In the genomic region with DNA sequence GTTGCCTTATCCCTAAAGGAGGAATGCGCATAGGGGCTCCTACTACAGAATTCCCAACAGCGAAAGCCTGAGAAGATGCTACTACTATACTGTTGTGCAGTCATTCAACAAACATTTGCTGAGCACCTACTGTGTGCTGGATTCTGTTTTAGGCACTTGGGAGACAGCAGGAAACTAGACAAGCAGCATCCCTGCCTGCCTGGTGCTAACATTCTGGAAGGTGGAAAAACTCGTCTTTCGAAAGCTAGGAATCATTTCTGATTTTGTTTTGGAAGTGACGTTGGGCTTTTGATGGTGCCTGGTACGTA, we compare ENCODE assay signal across 21 cellular contexts.
DNase-seq lines count a peak whose midpoint lies in the region; ATAC-seq and TF ChIP-seq lines count a peak whose summit lies in the region.
"Had no signal": no experiment of that assay in that cellular context is flagged by ENCODE, and none has a peak within 500 bp of the region (broad histone marks: within the 10 kb centered on the region; RNA-seq: fewer than 3 reads in every experiment).

No MANE protein-coding gene starts in this region.

- no peak overlapping the region for H2AFZ ChIP-seq in osteoblast (ENCODE audit: low read length)

- intact Hi-C loops in heart left ventricle (cut with DNase I) (loop anchor here in 3 of 10 donors (5.0 to 10.0 kb wide), 3 partner anchors 48 to 314 kb away; no protein-coding TSS in a partner anchor), cardiac septum (cut with DNase I) (loop anchor here (5.0 kb wide), 1 partner anchor 48 kb away; no protein-coding TSS in a partner anchor), esophagus squamous epithelium (cut with DNase I) (no loop called here), upper lobe of right lung (cut with DNase I) (no loop called here), posterior cingulate gyrus (cut with DNase I) (no loop called here)

- no peaks in the 10 kb centered on the region for H3K36me3 ChIP-seq in heart left ventricle
- H3K36me3 ChIP-seq in esophagus squamous epithelium: no peaks in the 10 kb centered on the region
- H3K36me3 ChIP-seq in osteoblast (ENCODE audit: insufficient read depth, low read length): no peaks in the 10 kb centered on the region
- H3K36me3 ChIP-seq in upper lobe of right lung: no peaks in the 10 kb centered on the region
- H3K36me3 ChIP-seq: BLaER1 had no signal

- H3K27me3 ChIP-seq in heart left ventricle: no peaks in the 10 kb centered on the region
- peaks cover 0 to 14% (median 0%) of the 10 kb centered on the region in 4 donors for H3K27me3 ChIP-seq in esophagus squamous epithelium
- H3K27me3 ChIP-seq in osteoblast (ENCODE audit: insufficient read depth, low read length): peaks cover 39% of the 10 kb centered on the region
- no peaks in the 10 kb centered on the region for H3K27me3 ChIP-seq in upper lobe of right lung
- H3K27me3 ChIP-seq: BLaER1 had no signal

- DNase-seq in heart left ventricle (no peak), cardiac septum (ENCODE audit: low spot score) (no peak), esophagus squamous epithelium (lab: John Stamatoyannopoulos, UW) (no peak), osteoblast (ENCODE audit: insufficient read length, low spot score, missing footprints) (no peak), upper lobe of right lung (no peak), posterior cingulate gyrus (no peak)
- DNase-seq: activated CD4-positive, alpha-beta memory T cell treated with anti-CD3 and anti-CD28 coated beads, Interleukin-2, amount 10 ng/mL, durations not matched to agents 7 days and 5 days; activated naive CD4-positive, alpha-beta T cell; activated T-cell treated with anti-CD3 and anti-CD28 coated beads, Interleukin-2, amount 50 U/mL, for 1 hour; HFFc6; KBM-7; kidney glomerular epithelial cell; NCI-H1694 treated with DMSO at 0.1 percent for 48 hours; NCI-H774; stimulated activated CD4-positive, alpha-beta T cell treated with anti-CD3 and anti-CD28 coated beads, Interleukin-15, amount 100 ng/mL, for 24 hours; T-helper 2 cell; trophoblast cell had no signal

- H3K9me3 ChIP-seq in heart left ventricle (no peaks in the 10 kb centered on the region), esophagus squamous epithelium (no peaks in the 10 kb centered on the region), osteoblast (ENCODE audit: low read depth, low read length) (no peaks in the 10 kb centered on the region), upper lobe of right lung (no peaks in the 10 kb centered on the region)
- H3K9me3 ChIP-seq: BLaER1 had no signal

- no peaks in the 10 kb centered on the region for H3K79me2 ChIP-seq in osteoblast (ENCODE audit: insufficient read depth, low read length)

- TF ChIP-seq POLR2A in heart left ventricle (IDR thresholded peaks at IDR 0.05) (no peak), esophagus squamous epithelium (IDR thresholded peaks at IDR 0.05) (no peak)

- TF ChIP-seq CTCF in heart left ventricle (IDR thresholded peaks at IDR 0.05) (no peak), esophagus squamous epithelium (IDR thresholded peaks at IDR 0.05) (no peak), osteoblast (IDR thresholded peaks at IDR 0.05; ENCODE audit: extremely low read depth, low read depth, low read length) (no peak), upper lobe of right lung (IDR thresholded peaks at IDR 0.05) (no peak)

- WGBS in heart left ventricle, 4 donors: 73 to 85% (median 80%) methylated on average over 6 of the region's 6 CpGs
- WGBS in esophagus squamous epithelium, 2 donors: 73 to 80% methylated on average over 6 of the region's 6 CpGs

- H4K20me1 ChIP-seq in osteoblast (ENCODE audit: insufficient read depth, low read length): no peaks in the 10 kb centered on the region
- H4K20me1 ChIP-seq: BLaER1 had no signal

- peak overlapping the region; percentile 39 for H3K4me2 ChIP-seq in osteoblast (ENCODE audit: insufficient read depth, low read length)
- H3K4me2 ChIP-seq: BLaER1 had no signal

- H3K27ac ChIP-seq in heart left ventricle: peak overlapping the region in 11 of 12 donors; percentile 30 to 92 (median 69)
- H3K27ac ChIP-seq in esophagus squamous epithelium: peak overlapping the region in 3 of 4 donors; percentile 17 to 66 (median 60)
- H3K27ac ChIP-seq in osteoblast (ENCODE audit: low read depth, low read length): peak overlapping the region; percentile 84
- H3K27ac ChIP-seq in upper lobe of right lung: peak overlapping the region; percentile 84
- H3K27ac ChIP-seq: BLaER1 had no signal

- H3K4me3 ChIP-seq in heart left ventricle (no peak overlapping the region), esophagus squamous epithelium (no peak overlapping the region), osteoblast (ENCODE audit: insufficient read depth, low read length) (no peak overlapping the region), upper lobe of right lung (peak overlapping the region; percentile 34)
- H3K4me3 ChIP-seq: BLaER1 had no signal

- H3K4me1 ChIP-seq in heart left ventricle: peaks cover 0 to 61% (median 36%) of the 10 kb centered on the region in 12 donors
- H3K4me1 ChIP-seq in esophagus squamous epithelium: peaks cover 9 to 41% (median 19%) of the 10 kb centered on the region in 3 donors
- peaks cover 21% of the 10 kb centered on the region for H3K4me1 ChIP-seq in osteoblast (ENCODE audit: insufficient read depth, low read length)
- peaks cover 39% of the 10 kb centered on the region for H3K4me1 ChIP-seq in upper lobe of right lung

- ATAC-seq in heart left ventricle (no peak), upper lobe of right lung (no peak), GM21723 (IDR thresholded peaks at IDR 0.05; ENCODE audit: unreplicated experiment) (no peak), GM18498 (IDR thresholded peaks at IDR 0.05; ENCODE audit: unreplicated experiment) (no peak)
- ATAC-seq: WTC11 had no signal
